In the genomic region with DNA sequence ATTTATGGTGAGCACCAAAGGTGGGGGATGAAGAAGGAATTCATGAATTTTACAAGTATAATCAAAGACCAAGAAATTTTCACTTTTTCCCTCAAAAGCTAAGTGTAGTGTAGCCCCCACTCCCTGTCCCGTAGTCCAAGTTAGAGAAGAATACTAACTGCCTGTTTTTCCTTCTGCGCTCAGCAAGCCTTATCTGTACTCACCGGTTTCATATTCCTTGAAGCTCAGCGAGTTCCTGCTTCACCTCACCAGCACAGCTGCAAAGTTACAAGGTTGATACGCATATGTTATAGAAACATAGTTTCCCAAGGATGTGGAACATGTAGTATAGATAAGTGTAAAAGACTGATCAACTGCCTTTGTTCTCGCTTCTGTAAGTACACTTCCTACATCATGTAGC, we compare ENCODE assay signal across 31 cellular contexts.
"Had no signal": no experiment of that assay in that cellular context is flagged by ENCODE, and none has a peak within 500 bp of the region (broad histone marks: within the 10 kb centered on the region; RNA-seq: fewer than 3 reads in every experiment).

No MANE protein-coding gene starts in this region.

- H3K4me1 ChIP-seq: esophagus squamous epithelium, heart right ventricle, left lung, neural progenitor cell, psoas muscle, sigmoid colon, spleen, testis, transverse colon, upper lobe of right lung, vagina had no signal

- H3K36me3 Mint-ChIP-seq: neural progenitor cell; stimulated activated memory B cell treated with anti-CD40 and anti-IgM and Interleukin-4, amounts not matched to agents 10 μg/mL and 1 μg/mL and 100 μg/mL, for 72 hours had no signal

- FAIRE-seq: endometrium, islet of Langerhans had no signal

- H3K27me3 Mint-ChIP-seq: stimulated activated memory B cell treated with anti-CD40 and anti-IgM and Interleukin-4, amounts not matched to agents 10 μg/mL and 1 μg/mL and 100 μg/mL, for 72 hours had no signal

- ATAC-seq: effector memory CD8-positive, alpha-beta T cell; heart right ventricle; left cardiac atrium; left lung; naive thymus-derived CD4-positive, alpha-beta T cell; psoas muscle; right cardiac atrium; stimulated activated memory B cell treated with anti-CD40 and anti-IgM and Interleukin-4, amounts not matched to agents 10 μg/mL and 1 μg/mL and 100 μg/mL, for 72 hours; stimulated activated naive CD8-positive, alpha-beta T cell treated with anti-CD3 and anti-CD28 coated beads, Interleukin-15, Interleukin-2, amounts not matched to agents 100 U/mL and 50 U/mL, for 24 hours; upper lobe of right lung had no signal

- H3K4me1 Mint-ChIP-seq: nephron; neural progenitor cell; stimulated activated memory B cell treated with anti-CD40 and anti-IgM and Interleukin-4, amounts not matched to agents 10 μg/mL and 1 μg/mL and 100 μg/mL, for 72 hours had no signal

- H3K4me3 Mint-ChIP-seq: effector memory CD8-positive, alpha-beta T cell; naive thymus-derived CD4-positive, alpha-beta T cell; nephron; neural progenitor cell; stimulated activated memory B cell treated with anti-CD40 and anti-IgM and Interleukin-4, amounts not matched to agents 10 μg/mL and 1 μg/mL and 100 μg/mL, for 72 hours had no signal

- DNase-seq: cortex of kidney; effector memory CD8-positive, alpha-beta T cell; erythroblast; esophagus squamous epithelium; foreskin melanocyte; glutamatergic neuron; heart right ventricle; hippocampal formation; left cardiac atrium; left lung; mammary epithelial cell; mesendoderm; midbrain; naive thymus-derived CD4-positive, alpha-beta T cell; posterior cingulate gyrus; psoas muscle; right cardiac atrium; sigmoid colon; spleen; stimulated activated CD4-positive, alpha-beta T cell treated with anti-CD3 and anti-CD28 coated beads, Interleukin-4, amount 100 ng/mL, for 4 hours; stimulated activated naive CD8-positive, alpha-beta T cell treated with anti-CD3 and anti-CD28 coated beads, Interleukin-15, Interleukin-2, amounts not matched to agents 100 U/mL and 50 U/mL, for 24 hours; substantia nigra; testis; transverse colon; upper lobe of right lung had no signal

- H3K9me3 ChIP-seq: esophagus squamous epithelium, heart right ventricle, left lung, psoas muscle, sigmoid colon, spleen, testis, transverse colon, upper lobe of right lung, vagina had no signal

- H3K9me3 Mint-ChIP-seq: effector memory CD8-positive, alpha-beta T cell; neural progenitor cell; stimulated activated memory B cell treated with anti-CD40 and anti-IgM and Interleukin-4, amounts not matched to agents 10 μg/mL and 1 μg/mL and 100 μg/mL, for 72 hours had no signal

- H3K27me3 ChIP-seq: esophagus squamous epithelium, left lung, neural progenitor cell, sigmoid colon, spleen, testis, transverse colon, upper lobe of right lung, vagina had no signal

- H3K27ac ChIP-seq: esophagus squamous epithelium, heart right ventricle, left lung, neural progenitor cell, psoas muscle, sigmoid colon, spleen, testis, transverse colon, upper lobe of right lung, vagina had no signal

- H3K27ac Mint-ChIP-seq: effector memory CD8-positive, alpha-beta T cell; nephron; neural progenitor cell; stimulated activated memory B cell treated with anti-CD40 and anti-IgM and Interleukin-4, amounts not matched to agents 10 μg/mL and 1 μg/mL and 100 μg/mL, for 72 hours had no signal

- H3K36me3 ChIP-seq: esophagus squamous epithelium, heart right ventricle, left lung, neural progenitor cell, sigmoid colon, spleen, transverse colon, upper lobe of right lung, vagina had no signal

- H3K4me3 ChIP-seq: esophagus squamous epithelium, heart right ventricle, left lung, neural progenitor cell, psoas muscle, sigmoid colon, spleen, testis, transverse colon, upper lobe of right lung, vagina had no signal
